In the genomic region with DNA sequence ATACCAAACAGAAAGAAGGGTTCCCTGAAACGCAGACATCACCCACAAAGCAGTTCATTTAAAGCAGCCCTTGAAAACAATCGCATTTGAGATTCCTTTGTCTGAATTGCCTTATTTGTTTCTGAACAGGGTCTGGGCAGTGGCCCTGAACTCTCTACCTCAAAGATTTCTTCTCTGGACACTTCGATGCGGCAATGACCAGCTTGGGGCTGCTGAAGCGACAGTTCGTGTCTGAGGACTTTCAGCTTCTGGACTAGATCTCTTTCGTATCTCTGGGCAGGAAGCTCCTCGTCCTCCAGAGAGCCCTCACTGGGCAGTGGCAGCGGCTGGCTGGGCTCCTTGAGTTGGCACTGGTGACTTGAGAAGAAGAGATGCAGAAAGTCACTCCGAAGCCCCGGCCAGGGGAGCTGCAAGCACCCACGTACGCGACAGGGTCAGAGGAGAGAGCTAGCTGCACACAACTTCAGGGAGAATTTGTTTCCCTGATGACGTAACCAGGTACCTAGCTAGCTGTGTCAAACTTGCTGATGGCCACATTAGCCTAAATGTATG, we compare ENCODE assay signal across 23 cellular contexts.
"Had no signal": no experiment of that assay in that cellular context is flagged by ENCODE, and none has a peak within 500 bp of the region (broad histone marks: within the 10 kb centered on the region; RNA-seq: fewer than 3 reads in every experiment).

No MANE protein-coding gene starts in this region.

- DNase-seq: activated CD4-positive, alpha-beta T cell treated with anti-CD3 and anti-CD28 coated beads, Interleukin-2, amount 10 ng/mL, durations not matched to agents 7 days and 5 days; activated CD8-positive, alpha-beta memory T cell treated with anti-CD3 and anti-CD28 coated beads for 24 hours; activated CD8-positive, alpha-beta memory T cell treated with anti-CD3 and anti-CD28 coated beads, Interleukin-2, amount 50 U/mL, for 4 hours; activated gamma-delta T cell; activated naive CD8-positive, alpha-beta T cell treated with anti-CD3 and anti-CD28 coated beads for 36 hours; colonic mucosa; dorsolateral prefrontal cortex; effector memory CD8-positive, alpha-beta T cell; esophagus squamous epithelium; left ventricle myocardium superior; mucosa of descending colon; nephron progenitor cell; nucleus accumbens; right lobe of liver; stimulated activated CD4-positive, alpha-beta T cell treated with anti-CD3 and anti-CD28 coated beads, Interleukin-2, amount 100 ng/mL, for 24 hours; upper lobe of left lung had no signal

- H3K4me1 ChIP-seq: breast epithelium, colonic mucosa, parathyroid adenoma, right lobe of liver had no signal

- H3K4me3 ChIP-seq: breast epithelium, colonic mucosa, dorsolateral prefrontal cortex, esophagus squamous epithelium, gastroesophageal sphincter, mucosa of descending colon, right lobe of liver, skin epidermis, upper lobe of left lung had no signal

- H3K27me3 ChIP-seq: breast epithelium, colonic mucosa, dorsolateral prefrontal cortex, esophagus squamous epithelium, gastroesophageal sphincter, right lobe of liver, upper lobe of left lung had no signal

- ATAC-seq: activated CD4-positive, CD25-positive, alpha-beta regulatory T cell treated with anti-CD3 and anti-CD28 coated beads, Interleukin-2, amount 50 U/mL, for 24 hours; effector memory CD8-positive, alpha-beta T cell; gastroesophageal sphincter; left ventricle myocardium superior; mucosa of descending colon; stimulated activated memory B cell treated with anti-CD40 and anti-IgM and Interleukin-4, amounts not matched to agents 10 μg/mL and 1 μg/mL and 100 μg/mL, for 72 hours had no signal

- H3K4me1 Mint-ChIP-seq: activated CD4-positive, alpha-beta T cell treated with anti-CD3 and anti-CD28 coated beads, Interleukin-2, amount 10 ng/mL, durations not matched to agents 7 days and 5 days; central memory CD8-positive, alpha-beta T cell; nephron progenitor cell; stimulated activated memory B cell treated with anti-CD40 and anti-IgM and Interleukin-4, amounts not matched to agents 10 μg/mL and 1 μg/mL and 100 μg/mL, for 72 hours had no signal

- H3K27ac Mint-ChIP-seq: activated CD4-positive, alpha-beta T cell treated with anti-CD3 and anti-CD28 coated beads, Interleukin-2, amount 10 ng/mL, durations not matched to agents 7 days and 5 days; nephron progenitor cell; stimulated activated memory B cell treated with anti-CD40 and anti-IgM and Interleukin-4, amounts not matched to agents 10 μg/mL and 1 μg/mL and 100 μg/mL, for 72 hours had no signal

- H3K4me3 Mint-ChIP-seq: activated CD4-positive, alpha-beta T cell treated with anti-CD3 and anti-CD28 coated beads, Interleukin-2, amount 10 ng/mL, durations not matched to agents 7 days and 5 days; activated naive CD8-positive, alpha-beta T cell treated with anti-CD3 and anti-CD28 coated beads for 36 hours; central memory CD8-positive, alpha-beta T cell; effector memory CD8-positive, alpha-beta T cell; nephron progenitor cell; stimulated activated memory B cell treated with anti-CD40 and anti-IgM and Interleukin-4, amounts not matched to agents 10 μg/mL and 1 μg/mL and 100 μg/mL, for 72 hours had no signal

- H3K9me3 Mint-ChIP-seq: activated CD4-positive, alpha-beta T cell treated with anti-CD3 and anti-CD28 coated beads, Interleukin-2, amount 10 ng/mL, durations not matched to agents 7 days and 5 days; activated naive CD8-positive, alpha-beta T cell treated with anti-CD3 and anti-CD28 coated beads for 36 hours; central memory CD8-positive, alpha-beta T cell; effector memory CD8-positive, alpha-beta T cell; nephron progenitor cell; stimulated activated memory B cell treated with anti-CD40 and anti-IgM and Interleukin-4, amounts not matched to agents 10 μg/mL and 1 μg/mL and 100 μg/mL, for 72 hours had no signal

- H3K27ac ChIP-seq: breast epithelium, colonic mucosa, esophagus squamous epithelium, gastroesophageal sphincter, parathyroid adenoma, right lobe of liver, upper lobe of left lung had no signal

- H3K27me3 Mint-ChIP-seq: activated CD4-positive, alpha-beta T cell treated with anti-CD3 and anti-CD28 coated beads, Interleukin-2, amount 10 ng/mL, durations not matched to agents 7 days and 5 days; activated naive CD8-positive, alpha-beta T cell treated with anti-CD3 and anti-CD28 coated beads for 36 hours; central memory CD8-positive, alpha-beta T cell; effector memory CD8-positive, alpha-beta T cell; stimulated activated memory B cell treated with anti-CD40 and anti-IgM and Interleukin-4, amounts not matched to agents 10 μg/mL and 1 μg/mL and 100 μg/mL, for 72 hours had no signal

- H3K9me3 ChIP-seq: breast epithelium, colonic mucosa, esophagus squamous epithelium, gastroesophageal sphincter, mucosa of descending colon, right lobe of liver, upper lobe of left lung had no signal
